Comparison of ENCODE assay signal across 1 cellular context in the genomic region with DNA sequence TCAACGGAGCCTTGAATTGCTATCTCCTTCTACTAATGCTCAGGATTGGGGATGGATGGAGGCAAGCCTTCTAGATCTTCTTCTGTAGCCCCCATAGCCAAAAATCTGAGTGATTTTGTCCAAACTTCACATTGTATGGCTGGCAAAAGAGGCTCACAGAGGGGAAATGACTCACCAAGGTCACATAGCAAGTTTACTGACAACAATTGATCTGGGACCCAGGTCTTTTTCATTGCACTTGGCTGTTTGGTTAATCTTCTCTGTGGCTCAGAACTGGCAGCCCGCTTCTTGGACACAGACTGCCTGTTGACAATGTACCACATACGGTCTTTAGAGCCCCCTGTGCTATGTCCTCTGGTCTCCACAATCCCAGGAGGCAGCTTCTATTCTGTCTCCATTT.
TF ChIP-seq lines count a peak whose summit lies in the region.

No MANE protein-coding gene starts in this region.

TF ChIP-seq in HCT116, 20 proteins besides CTCF, POLR2A, EP300 and RAD21:
- no peak for TF ChIP-seq SRF (IDR thresholded peaks at IDR 0.05; ENCODE audit: low read depth)
- no peak for TF ChIP-seq EZH2phosphoT487 (IDR thresholded peaks at IDR 0.05; ENCODE audit: borderline replicate concordance)
- no peak for TF ChIP-seq CBX3 (IDR thresholded peaks at IDR 0.05; ENCODE audit: low read depth)
- no peak for TF ChIP-seq JUND (IDR thresholded peaks at IDR 0.05)
- no peak for TF ChIP-seq ZFX (IDR thresholded peaks at IDR 0.05)
- TF ChIP-seq ZNF274 (IDR thresholded peaks at IDR 0.05; ENCODE audit: low read depth, low read length), result no peak
- TF ChIP-seq, protein P1, sequence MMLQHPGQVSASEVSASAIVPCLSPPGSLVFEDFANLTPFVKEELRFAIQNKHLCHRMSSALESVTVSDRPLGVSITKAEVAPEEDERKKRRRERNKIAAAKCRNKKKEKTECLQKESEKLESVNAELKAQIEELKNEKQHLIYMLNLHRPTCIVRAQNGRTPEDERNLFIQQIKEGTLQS (IDR thresholded peaks at IDR 0.05), result no peak
- no peak for TF ChIP-seq TCF7L2 (IDR thresholded peaks at IDR 0.05; ENCODE audit: borderline replicate concordance, extremely low read depth, insufficient read depth, insufficient read length)
- TF ChIP-seq EGR1 (IDR thresholded peaks at IDR 0.05; ENCODE audit: low read depth), result no peak
- no peak for TF ChIP-seq SP1 (IDR thresholded peaks at IDR 0.05; ENCODE audit: low read depth)
- no peak for TF ChIP-seq CEBPB (IDR thresholded peaks at IDR 0.05; ENCODE audit: low read depth)
- no peak for TF ChIP-seq EZH2 (IDR thresholded peaks at IDR 0.05)
- TF ChIP-seq, protein P2, sequence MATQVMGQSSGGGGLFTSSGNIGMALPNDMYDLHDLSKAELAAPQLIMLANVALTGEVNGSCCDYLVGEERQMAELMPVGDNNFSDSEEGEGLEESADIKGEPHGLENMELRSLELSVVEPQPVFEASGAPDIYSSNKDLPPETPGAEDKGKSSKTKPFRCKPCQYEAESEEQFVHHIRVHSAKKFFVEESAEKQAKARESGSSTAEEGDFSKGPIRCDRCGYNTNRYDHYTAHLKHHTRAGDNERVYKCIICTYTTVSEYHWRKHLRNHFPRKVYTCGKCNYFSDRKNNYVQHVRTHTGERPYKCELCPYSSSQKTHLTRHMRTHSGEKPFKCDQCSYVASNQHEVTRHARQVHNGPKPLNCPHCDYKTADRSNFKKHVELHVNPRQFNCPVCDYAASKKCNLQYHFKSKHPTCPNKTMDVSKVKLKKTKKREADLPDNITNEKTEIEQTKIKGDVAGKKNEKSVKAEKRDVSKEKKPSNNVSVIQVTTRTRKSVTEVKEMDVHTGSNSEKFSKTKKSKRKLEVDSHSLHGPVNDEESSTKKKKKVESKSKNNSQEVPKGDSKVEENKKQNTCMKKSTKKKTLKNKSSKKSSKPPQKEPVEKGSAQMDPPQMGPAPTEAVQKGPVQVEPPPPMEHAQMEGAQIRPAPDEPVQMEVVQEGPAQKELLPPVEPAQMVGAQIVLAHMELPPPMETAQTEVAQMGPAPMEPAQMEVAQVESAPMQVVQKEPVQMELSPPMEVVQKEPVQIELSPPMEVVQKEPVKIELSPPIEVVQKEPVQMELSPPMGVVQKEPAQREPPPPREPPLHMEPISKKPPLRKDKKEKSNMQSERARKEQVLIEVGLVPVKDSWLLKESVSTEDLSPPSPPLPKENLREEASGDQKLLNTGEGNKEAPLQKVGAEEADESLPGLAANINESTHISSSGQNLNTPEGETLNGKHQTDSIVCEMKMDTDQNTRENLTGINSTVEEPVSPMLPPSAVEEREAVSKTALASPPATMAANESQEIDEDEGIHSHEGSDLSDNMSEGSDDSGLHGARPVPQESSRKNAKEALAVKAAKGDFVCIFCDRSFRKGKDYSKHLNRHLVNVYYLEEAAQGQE (IDR thresholded peaks at IDR 0.05; ENCODE audit: low read depth), result no peak
- TF ChIP-seq POLR2AphosphoS5 (IDR thresholded peaks at IDR 0.05; ENCODE audit: low read depth, low read length), result no peak
- TF ChIP-seq SIN3A (IDR thresholded peaks at IDR 0.05; ENCODE audit: low read depth), result no peak
- TF ChIP-seq, protein P3, sequence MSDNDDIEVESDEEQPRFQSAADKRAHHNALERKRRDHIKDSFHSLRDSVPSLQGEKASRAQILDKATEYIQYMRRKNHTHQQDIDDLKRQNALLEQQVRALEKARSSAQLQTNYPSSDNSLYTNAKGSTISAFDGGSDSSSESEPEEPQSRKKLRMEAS (IDR thresholded peaks at IDR 0.05), result no peak
